In the genomic region with DNA sequence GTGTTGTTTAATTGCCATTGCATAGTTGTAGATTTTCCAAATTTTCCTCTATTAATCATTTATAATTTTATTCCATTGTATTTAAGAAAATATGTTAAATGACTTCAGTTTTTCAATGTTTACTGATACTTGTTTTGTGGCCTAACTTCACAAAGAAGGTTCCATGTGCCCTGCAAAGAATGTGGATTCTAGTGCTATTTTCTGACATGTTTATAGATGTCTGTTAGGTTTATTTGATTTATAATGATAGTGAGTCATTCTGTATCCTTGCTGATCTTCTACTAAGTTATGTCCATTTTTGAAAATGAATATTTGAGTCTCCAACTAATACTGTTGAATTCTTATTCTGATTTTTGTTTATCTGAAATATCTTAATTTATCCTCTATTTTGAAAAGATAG, we compare ENCODE assay signal across 26 cellular contexts.
DNase-seq lines count a peak whose midpoint lies in the region; TF ChIP-seq lines count a peak whose summit lies in the region.
"Had no signal": no experiment of that assay in that cellular context is flagged by ENCODE, and none has a peak within 500 bp of the region (broad histone marks: within the 10 kb centered on the region; RNA-seq: fewer than 3 reads in every experiment).

No MANE protein-coding gene starts in this region.

- H3K4me1 ChIP-seq in fibroblast of lung (ENCODE audit: control insufficient read depth, extremely low read depth, insufficient read depth, low read length) (no peaks in the 10 kb centered on the region), mesenchymal stem cell (ENCODE audit: control insufficient read depth, insufficient read depth, low read depth, low read length) (no peaks in the 10 kb centered on the region)
- H3K4me1 ChIP-seq: Caco-2, HAP-1, SJCRH30 had no signal

- no peak overlapping the region for H3K9ac ChIP-seq in fibroblast of lung (ENCODE audit: insufficient read depth, low read length)
- no peak overlapping the region for H3K9ac ChIP-seq in mesenchymal stem cell (ENCODE audit: low read length)

- TF ChIP-seq CTCF in fibroblast of lung (conservative IDR thresholded peaks at IDR 0.05 in 1 of 2, IDR thresholded peaks at IDR 0.05 in 1 of 2; ENCODE audit: low read depth in 1 of 2, low read length in 2 of 2) = no peak
- no peak for TF ChIP-seq CTCF in coronary artery (IDR thresholded peaks at IDR 0.05)

- H2AFZ ChIP-seq in fibroblast of lung (ENCODE audit: low read length) = no peak overlapping the region
- no peak overlapping the region for H2AFZ ChIP-seq in mesenchymal stem cell (ENCODE audit: low read depth, low read length)
- H2AFZ ChIP-seq: PC-9 had no signal

- H3K4ac ChIP-seq in mesenchymal stem cell (ENCODE audit: low read depth in 1 of 2, low read length in 2 of 2) = no peak overlapping the region

- no peaks in the 10 kb centered on the region for H3K79me2 ChIP-seq in fibroblast of lung (ENCODE audit: control insufficient read depth, insufficient read depth, low read length)

- H3K9me3 ChIP-seq in fibroblast of lung (ENCODE audit: control insufficient read depth, insufficient read depth, low read depth, low read length) (no peaks in the 10 kb centered on the region), mesenchymal stem cell (ENCODE audit: control insufficient read depth, low read length) (peaks cover 7% of the 10 kb centered on the region)
- H3K9me3 ChIP-seq: Caco-2, HAP-1, SJCRH30 had no signal

- H2AK5ac ChIP-seq in mesenchymal stem cell (ENCODE audit: low read length, severe bottlenecking) = no peak overlapping the region

- no peak overlapping the region for H2BK5ac ChIP-seq in mesenchymal stem cell (ENCODE audit: low read depth, low read length, poor library complexity, severe bottlenecking)

- no peak overlapping the region for H3K14ac ChIP-seq in mesenchymal stem cell (ENCODE audit: low read length in 2 of 2)

- H4K20me1 ChIP-seq in fibroblast of lung (ENCODE audit: control insufficient read depth, extremely low read depth, insufficient read depth, low read length) = no peaks in the 10 kb centered on the region

- peak; percentile 35 for DNase-seq in ELR (ENCODE audit: low read depth)
- peak; percentile 73 for DNase-seq in M059J (ENCODE audit: low read depth)
- peak; percentile 7 to 17 for DNase-seq in fibroblast of lung (ENCODE audit: low read depth in 2 of 2)
- DNase-seq in mesenchymal stem cell = peak; percentile 18
- DNase-seq in coronary artery (ENCODE audit: low spot score) = no peak
- DNase-seq in stimulated activated CD4-positive, alpha-beta T cell treated with anti-CD3 and anti-CD28 coated beads, Interleukin-12 subunit alpha, Interleukin-12 subunit beta, amount 100 ng/mL, for 4 hours = no peak
- no peak for DNase-seq in NCI-H774 (lab: John Stamatoyannopoulos, UW)
- DNase-seq: C1 segment of cervical spinal cord; Caco-2; CD4-positive, alpha-beta memory T cell; DMS 273 treated with DMSO at 0.1 percent for 48 hours; DMS79 treated with DMSO at 0.1 percent for 48 hours; GOT3; MV-4-11; NCI-H1105; NCI-H1436 treated with DMSO at 0.1 percent for 48 hours; NCI-H187 treated with DMSO at 0.1 percent for 48 hours; NCI-H2107; NCI-H524; NCI-H748 treated with DMSO at 0.1 percent for 48 hours; NK-92 treated with Interleukin-12 subunit alpha and Interleukin-12 subunit beta, amount 100 ng/mL, for 24 hours; PC-9; SJCRH30; T-cell had no signal

- no peak overlapping the region for H2BK12ac ChIP-seq in mesenchymal stem cell (ENCODE audit: low read length in 2 of 2)

- H3K36me3 ChIP-seq in fibroblast of lung (ENCODE audit: control insufficient read depth, insufficient read depth, low read length) (no peaks in the 10 kb centered on the region), mesenchymal stem cell (ENCODE audit: control insufficient read depth in 1 of 2, insufficient read depth in 2 of 2, low read depth in 1 of 2, low read length in 2 of 2) (no peaks in the 10 kb centered on the region)
- H3K36me3 ChIP-seq: HAP-1, SJCRH30 had no signal

- no peak overlapping the region for H4K8ac ChIP-seq in mesenchymal stem cell (ENCODE audit: low read length)

- H3K27ac ChIP-seq in fibroblast of lung (ENCODE audit: insufficient read depth, low read length) = no peak overlapping the region
- H3K27ac ChIP-seq in mesenchymal stem cell (ENCODE audit: low read length, poor library complexity, severe bottlenecking) = no peak overlapping the region
- no peak overlapping the region for H3K27ac ChIP-seq in coronary artery
- H3K27ac ChIP-seq: HL-60, PC-9, SJCRH30 had no signal

- H3K4me3 ChIP-seq in fibroblast of lung (replicated peaks in 1 of 4; ENCODE audit: control extremely low read depth in 1 of 4, insufficient read depth in 1 of 4, low read depth in 3 of 4, low read length in 4 of 4) (no peak overlapping the region), mesenchymal stem cell (ENCODE audit: insufficient read depth in 1 of 2, low read depth in 1 of 2, low read length in 2 of 2) (no peak overlapping the region), coronary artery (no peak overlapping the region)
- H3K4me3 ChIP-seq: HAP-1, PC-9, SJCRH30 had no signal

- H3K23ac ChIP-seq in mesenchymal stem cell (ENCODE audit: low read length in 2 of 2) = no peak overlapping the region

- no peak overlapping the region for H2BK15ac ChIP-seq in mesenchymal stem cell (ENCODE audit: low read depth, poor library complexity, severe bottlenecking)

- H3K4me2 ChIP-seq in fibroblast of lung (ENCODE audit: extremely low read depth, insufficient read depth, low read length) = no peak overlapping the region
- H3K4me2 ChIP-seq in mesenchymal stem cell (ENCODE audit: low read length, poor library complexity, severe bottlenecking) = no peak overlapping the region
- H3K4me2 ChIP-seq: PC-9 had no signal

- H4K91ac ChIP-seq in mesenchymal stem cell (ENCODE audit: low read length) = no peak overlapping the region

- no peak overlapping the region for H2BK120ac ChIP-seq in mesenchymal stem cell (ENCODE audit: low read depth, low read length)

- H3K18ac ChIP-seq in mesenchymal stem cell (ENCODE audit: low read depth in 1 of 2, low read length in 2 of 2) = no peak overlapping the region

- H3K79me1 ChIP-seq in mesenchymal stem cell (replicated peaks; ENCODE audit: low read length, poor library complexity, severe bottlenecking) = no peaks in the 10 kb centered on the region

- no peaks in the 10 kb centered on the region for H3K27me3 ChIP-seq in fibroblast of lung (ENCODE audit: control insufficient read depth, insufficient read depth, low read length)
- no peaks in the 10 kb centered on the region for H3K27me3 ChIP-seq in mesenchymal stem cell (ENCODE audit: control insufficient read depth in 1 of 2, insufficient read depth in 1 of 2, low read length in 2 of 2)
- H3K27me3 ChIP-seq: SJCRH30 had no signal

Comparison
In these comparisons a context has a peak if more than half of its experiments do, and no peak if none do; other contexts are left out.
1. DNase-seq: peak in ELR (single experiment), M059J (single experiment), fibroblast of lung (2 of 2) and mesenchymal stem cell (single experiment); none in coronary artery (single experiment), stimulated activated CD4-positive, alpha-beta T cell treated with anti-CD3 and anti-CD28 coated beads, Interleukin-12 subunit alpha, Interleukin-12 subunit beta, amount 100 ng/mL, for 4 hours (single experiment) and NCI-H774 (single experiment).